23 cellular contexts compared by ENCODE assay signal in the genomic region with DNA sequence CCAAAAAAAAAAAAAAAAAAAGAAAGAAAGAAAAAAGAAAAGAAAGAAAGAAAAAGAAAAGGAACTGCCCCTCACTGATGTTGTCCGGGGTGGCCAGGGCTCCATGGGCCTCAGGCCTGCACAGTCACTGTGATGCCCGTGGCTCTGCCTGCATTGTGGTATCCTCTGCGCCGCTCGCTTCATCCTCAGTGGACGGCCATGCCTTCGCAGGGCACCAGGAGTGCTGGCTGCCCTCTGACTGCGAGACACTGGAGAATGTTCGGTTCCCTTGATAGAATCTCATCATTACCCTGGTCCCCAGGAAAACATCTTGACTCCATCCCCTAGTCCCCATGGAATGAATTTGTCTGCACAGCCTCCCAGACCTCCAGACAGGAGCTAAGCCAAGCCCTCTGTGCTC.
"Had no signal": no experiment of that assay in that cellular context is flagged by ENCODE, and none has a peak within 500 bp of the region (broad histone marks: within the 10 kb centered on the region; RNA-seq: fewer than 3 reads in every experiment).

No MANE protein-coding gene starts in this region.

- H3K27ac ChIP-seq: KMS-11, SJSA1, SK-N-MC had no signal

- DNase-seq: IMR-90, Kasumi-1, MM.1S, NCI-H1092 treated with DMSO at 0.1 percent for 48 hours, NCI-H1436, NCI-H187, NCI-H2029, NCI-H2081 treated with DMSO at 0.1 percent for 48 hours, NCI-H2171, NCI-H226, NCI-H446, NCI-H510A, NCI-H524 treated with DMSO at 0.1 percent for 48 hours, NCI-H69, NCI-H774, Right ventricle myocardium superior, RPMI8226, SIG-M5 had no signal

- H3K27me3 ChIP-seq: SJSA1 had no signal

- FAIRE-seq: HepG2 had no signal

- ATAC-seq: HepG2, Panc1 had no signal

- H3K4me2 ChIP-seq: KMS-11 had no signal

- H3K4me3 ChIP-seq: SJSA1, SK-N-MC had no signal

- H3K9ac ChIP-seq: KMS-11 had no signal

- H3K36me3 ChIP-seq: SJSA1 had no signal

- H3K9me3 ChIP-seq: SJSA1 had no signal

- H3K4me1 ChIP-seq: SJSA1 had no signal
